Comparison of ENCODE assay signal across 4 cellular contexts in the genomic region with DNA sequence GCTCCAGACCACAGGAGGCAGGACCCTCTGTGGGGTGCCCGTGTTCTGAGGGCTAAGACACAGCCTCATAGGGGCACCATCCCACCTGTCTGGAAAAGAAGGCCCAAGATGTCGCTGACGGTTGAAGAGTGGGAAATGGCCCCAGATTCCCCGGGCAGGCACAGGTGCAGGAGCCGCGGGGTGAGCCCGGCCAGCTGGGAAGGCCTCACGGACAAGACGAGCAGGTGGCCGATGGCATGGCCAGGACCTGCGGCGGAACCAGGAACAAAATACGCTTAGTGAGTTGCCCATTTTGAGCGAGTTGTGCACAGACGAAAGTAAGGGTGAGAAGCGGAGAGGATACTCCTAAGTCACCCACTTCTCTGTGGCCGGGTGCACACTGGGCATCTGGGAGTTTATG.
DNase-seq lines count a peak whose midpoint lies in the region; ATAC-seq, FAIRE-seq and TF ChIP-seq lines count a peak whose summit lies in the region.
"Not testable (repeated sequence)": the region's sequence is repeated elsewhere in the genome, so short reads cannot be mapped to it uniquely, and the experiment has no call there.

No MANE protein-coding gene starts in this region.

- peak overlapping the region; percentile 26 for H3K27ac Mint-ChIP-seq in astrocyte (ENCODE audit: unreplicated experiment)

- not testable (repeated sequence) for TF ChIP-seq RAD21 in HepG2 (CRISPR knock-in tag; IDR thresholded peaks at IDR 0.05)

- H3K27me3 ChIP-seq in astrocyte (ENCODE audit: insufficient read depth, low read length); HepG2 (ENCODE audit: control insufficient read depth in 1 of 2, insufficient read depth in 2 of 2, low read length in 2 of 2): not testable (repeated sequence)

- ATAC-seq in Right ventricle myocardium inferior, HepG2: not testable (repeated sequence)

- not testable (repeated sequence) for TF ChIP-seq POLR2A in HepG2 (IDR thresholded peaks at IDR 0.05; ENCODE audit: insufficient read depth in 1 of 2, low read depth in 2 of 2, low read length in 2 of 2)

- TF ChIP-seq EP300 in HepG2 (IDR thresholded peaks at IDR 0.05; ENCODE audit: low read depth in 2 of 2, low read length in 2 of 2); HepG2 (CRISPR knock-in tag; IDR thresholded peaks at IDR 0.05; ENCODE audit: borderline replicate concordance): not testable (repeated sequence)

- H3K4me1 ChIP-seq in astrocyte (ENCODE audit: insufficient read depth, low read length); HepG2 (ENCODE audit: insufficient read depth, low read length): not testable (repeated sequence)

- H3K4me2 ChIP-seq in astrocyte (ENCODE audit: low read length); HepG2 (ENCODE audit: low read depth, low read length): not testable (repeated sequence)

- not testable (repeated sequence) for H3K4me3 Mint-ChIP-seq in astrocyte (ENCODE audit: unreplicated experiment)

- not testable (repeated sequence) for H3K27ac ChIP-seq in astrocyte (ENCODE audit: low read depth, low read length); HepG2 (ENCODE audit: extremely low read length, insufficient read depth, low read length)

- H3K4me3 ChIP-seq in astrocyte (ENCODE audit: insufficient read depth, low read depth, low read length); HepG2 (replicated peaks in 1 of 3; ENCODE audit: insufficient read depth in 1 of 3, low read depth in 2 of 3, low read length in 3 of 3): not testable (repeated sequence)

- TF ChIP-seq CTCF in astrocyte (IDR thresholded peaks at IDR 0.05; ENCODE audit: insufficient read depth, low read depth, low read length); HepG2 (CRISPR knock-in tag; IDR thresholded peaks at IDR 0.05): not testable (repeated sequence)

- H3K36me3 Mint-ChIP-seq in astrocyte (ENCODE audit: low read depth, unreplicated experiment): not testable (repeated sequence)

- 59% methylated on average over 17 of the region's 17 CpGs for WGBS in HepG2 (ENCODE audit: low lambda C conversion rate)

- H2AFZ ChIP-seq in astrocyte (ENCODE audit: low read depth, low read length); HepG2 (ENCODE audit: low read length): not testable (repeated sequence)

- not testable (repeated sequence) for H4K20me1 ChIP-seq in astrocyte (ENCODE audit: insufficient read depth, low read length); HepG2 (ENCODE audit: insufficient read depth, low read length)

- BruUV-seq in HepG2 (replicated peaks; lab: Mats Ljungman, UMichigan): not testable (repeated sequence)

- not testable (repeated sequence) for H3K9ac ChIP-seq in astrocyte (ENCODE audit: low read length); HepG2 (ENCODE audit: insufficient read depth, low read depth, low read length)

- POLR2A ChIA-PET in HepG2 (lab: Yijun Ruan, JAX): not testable (repeated sequence)

- H3K9me3 Mint-ChIP-seq in astrocyte (ENCODE audit: unreplicated experiment): not testable (repeated sequence)

- not testable (repeated sequence) for DNase-seq in astrocyte (ENCODE audit: low read depth); HepG2 (ENCODE audit: low spot score)
- DNase-seq in Right ventricle myocardium inferior (ENCODE audit: missing footprints) (peak; percentile 53), posterior vena cava (ENCODE audit: low spot score) (peak; percentile 47)

- CTCF ChIA-PET in HepG2 (lab: Yijun Ruan, JAX; ENCODE audit: low intra/inter-chr PET ratio, low total read pairs): not testable (repeated sequence)

- intact Hi-C loops in Right ventricle myocardium inferior (cut with DNase I); HepG2 (cut with micrococcal nuclease; ENCODE audit: unreplicated experiment); posterior vena cava (cut with DNase I): not testable (repeated sequence)

- not testable (repeated sequence) for H3K79me2 ChIP-seq in astrocyte (ENCODE audit: insufficient read depth, low read length); HepG2 (ENCODE audit: insufficient read depth, low read length)

- H3K27me3 Mint-ChIP-seq in astrocyte (ENCODE audit: low read depth, unreplicated experiment): not testable (repeated sequence)

- FAIRE-seq in astrocyte (lab: Jason Lieb, UNC); HepG2 (lab: Jason Lieb, UNC): not testable (repeated sequence)

- H3K9me3 ChIP-seq in astrocyte (ENCODE audit: insufficient read depth, low read depth, low read length): not testable (repeated sequence)
- peaks cover 34% of the 10 kb centered on the region for H3K9me3 ChIP-seq in HepG2 (ENCODE audit: low read length)

- not testable (repeated sequence) for H3K4me1 Mint-ChIP-seq in astrocyte (ENCODE audit: low read depth, unreplicated experiment)

- in situ Hi-C loops in HepG2 (cut with HindIII; ENCODE audit: extremely low pct_ligation_motif_present, low pct_unique_long_range_greater_than_20kb): not testable (repeated sequence)

- not testable (repeated sequence) for H3K36me3 ChIP-seq in astrocyte (ENCODE audit: insufficient read depth, low read length); HepG2 (replicated peaks in 1 of 2; ENCODE audit: control insufficient read depth in 1 of 2, insufficient read depth in 2 of 2, low read length in 2 of 2)

TF ChIP-seq in HepG2, 621 proteins besides CTCF, POLR2A, EP300 and RAD21:
- 0 out of 2 replicates have a peak, but pooled peaks have one; percentile 8 for TF ChIP-seq CREB1 (IDR thresholded peaks at IDR 0.05)
- not testable (repeated sequence) for TF ChIP-seq CREB1 (CRISPR knock-in tag; IDR thresholded peaks at IDR 0.05)
